1 cellular context compared by ENCODE assay signal in the genomic region with DNA sequence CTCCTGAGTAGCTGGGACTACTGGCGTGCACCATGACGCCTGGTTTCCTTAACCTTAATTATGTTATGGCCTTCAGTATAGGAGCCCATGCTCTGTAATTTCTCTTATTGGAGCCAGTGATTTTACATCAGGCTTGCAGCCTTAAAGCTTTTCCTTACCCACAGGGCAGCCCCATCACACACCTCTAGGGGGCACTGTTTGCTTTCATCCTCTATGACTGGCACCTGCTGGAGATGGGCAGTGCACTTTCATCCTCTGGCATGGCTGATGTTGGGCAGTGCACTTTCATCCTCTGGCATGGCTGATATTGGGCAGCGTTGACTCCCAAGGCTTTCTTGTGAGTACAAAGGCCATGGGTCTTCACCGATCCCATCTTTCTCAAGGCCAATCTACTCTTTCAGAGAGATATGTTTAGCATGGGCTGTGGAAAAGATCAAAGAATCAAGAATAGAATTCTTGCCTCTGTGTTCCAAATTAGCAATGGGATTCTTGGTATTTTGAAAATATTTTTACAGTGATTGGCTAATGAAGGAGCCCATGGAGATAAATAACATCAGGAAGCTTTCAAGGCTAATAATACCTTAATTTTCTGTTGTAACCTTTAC.
TF ChIP-seq lines count a peak whose summit lies in the region.

No MANE protein-coding gene starts in this region.

TF ChIP-seq in GM23338, 12 proteins besides CTCF, POLR2A, EP300 and RAD21 (continued from another document):
- TF ChIP-seq, protein P1, sequence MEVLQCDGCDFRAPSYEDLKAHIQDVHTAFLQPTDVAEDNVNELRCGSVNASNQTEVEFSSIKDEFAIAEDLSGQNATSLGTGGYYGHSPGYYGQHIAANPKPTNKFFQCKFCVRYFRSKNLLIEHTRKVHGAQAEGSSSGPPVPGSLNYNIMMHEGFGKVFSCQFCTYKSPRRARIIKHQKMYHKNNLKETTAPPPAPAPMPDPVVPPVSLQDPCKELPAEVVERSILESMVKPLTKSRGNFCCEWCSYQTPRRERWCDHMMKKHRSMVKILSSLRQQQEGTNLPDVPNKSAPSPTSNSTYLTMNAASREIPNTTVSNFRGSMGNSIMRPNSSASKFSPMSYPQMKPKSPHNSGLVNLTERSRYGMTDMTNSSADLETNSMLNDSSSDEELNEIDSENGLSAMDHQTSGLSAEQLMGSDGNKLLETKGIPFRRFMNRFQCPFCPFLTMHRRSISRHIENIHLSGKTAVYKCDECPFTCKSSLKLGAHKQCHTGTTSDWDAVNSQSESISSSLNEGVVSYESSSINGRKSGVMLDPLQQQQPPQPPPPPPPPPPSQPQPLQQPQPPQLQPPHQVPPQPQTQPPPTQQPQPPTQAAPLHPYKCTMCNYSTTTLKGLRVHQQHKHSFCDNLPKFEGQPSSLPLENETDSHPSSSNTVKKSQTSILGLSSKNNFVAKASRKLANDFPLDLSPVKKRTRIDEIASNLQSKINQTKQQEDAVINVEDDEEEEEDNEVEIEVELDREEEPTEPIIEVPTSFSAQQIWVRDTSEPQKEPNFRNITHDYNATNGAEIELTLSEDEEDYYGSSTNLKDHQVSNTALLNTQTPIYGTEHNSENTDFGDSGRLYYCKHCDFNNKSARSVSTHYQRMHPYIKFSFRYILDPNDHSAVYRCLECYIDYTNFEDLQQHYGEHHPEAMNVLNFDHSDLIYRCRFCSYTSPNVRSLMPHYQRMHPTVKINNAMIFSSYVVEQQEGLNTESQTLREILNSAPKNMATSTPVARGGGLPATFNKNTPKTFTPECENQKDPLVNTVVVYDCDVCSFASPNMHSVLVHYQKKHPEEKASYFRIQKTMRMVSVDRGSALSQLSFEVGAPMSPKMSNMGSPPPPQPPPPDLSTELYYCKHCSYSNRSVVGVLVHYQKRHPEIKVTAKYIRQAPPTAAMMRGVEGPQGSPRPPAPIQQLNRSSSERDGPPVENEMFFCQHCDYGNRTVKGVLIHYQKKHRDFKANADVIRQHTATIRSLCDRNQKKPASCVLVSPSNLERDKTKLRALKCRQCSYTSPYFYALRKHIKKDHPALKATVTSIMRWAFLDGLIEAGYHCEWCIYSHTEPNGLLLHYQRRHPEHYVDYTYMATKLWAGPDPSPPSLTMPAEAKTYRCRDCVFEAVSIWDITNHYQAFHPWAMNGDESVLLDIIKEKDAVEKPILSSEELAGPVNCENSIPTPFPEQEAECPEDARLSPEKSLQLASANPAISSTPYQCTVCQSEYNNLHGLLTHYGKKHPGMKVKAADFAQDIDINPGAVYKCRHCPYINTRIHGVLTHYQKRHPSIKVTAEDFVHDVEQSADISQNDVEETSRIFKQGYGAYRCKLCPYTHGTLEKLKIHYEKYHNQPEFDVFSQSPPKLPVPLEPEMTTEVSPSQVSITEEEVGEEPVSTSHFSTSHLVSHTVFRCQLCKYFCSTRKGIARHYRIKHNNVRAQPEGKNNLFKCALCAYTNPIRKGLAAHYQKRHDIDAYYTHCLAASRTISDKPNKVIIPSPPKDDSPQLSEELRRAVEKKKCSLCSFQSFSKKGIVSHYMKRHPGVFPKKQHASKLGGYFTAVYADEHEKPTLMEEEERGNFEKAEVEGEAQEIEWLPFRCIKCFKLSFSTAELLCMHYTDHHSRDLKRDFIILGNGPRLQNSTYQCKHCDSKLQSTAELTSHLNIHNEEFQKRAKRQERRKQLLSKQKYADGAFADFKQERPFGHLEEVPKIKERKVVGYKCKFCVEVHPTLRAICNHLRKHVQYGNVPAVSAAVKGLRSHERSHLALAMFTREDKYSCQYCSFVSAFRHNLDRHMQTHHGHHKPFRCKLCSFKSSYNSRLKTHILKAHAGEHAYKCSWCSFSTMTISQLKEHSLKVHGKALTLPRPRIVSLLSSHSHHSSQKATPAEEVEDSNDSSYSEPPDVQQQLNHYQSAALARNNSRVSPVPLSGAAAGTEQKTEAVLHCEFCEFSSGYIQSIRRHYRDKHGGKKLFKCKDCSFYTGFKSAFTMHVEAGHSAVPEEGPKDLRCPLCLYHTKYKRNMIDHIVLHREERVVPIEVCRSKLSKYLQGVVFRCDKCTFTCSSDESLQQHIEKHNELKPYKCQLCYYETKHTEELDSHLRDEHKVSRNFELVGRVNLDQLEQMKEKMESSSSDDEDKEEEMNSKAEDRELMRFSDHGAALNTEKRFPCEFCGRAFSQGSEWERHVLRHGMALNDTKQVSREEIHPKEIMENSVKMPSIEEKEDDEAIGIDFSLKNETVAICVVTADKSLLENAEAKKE (CRISPR knock-in tag; IDR thresholded peaks at IDR 0.05): no peak
- no peak for TF ChIP-seq EZH2phosphoT487 (IDR thresholded peaks at IDR 0.05; ENCODE audit: unreplicated experiment)
- TF ChIP-seq CREB1 (CRISPR knock-in tag; IDR thresholded peaks at IDR 0.05; ENCODE audit: low read depth): no peak
TF ChIP-seq in GM23338: peak in this region for 0.
